1 cellular context compared by ENCODE assay signal in genomic region chr1:43389326-43390313, GRCh38.
TF ChIP-seq lines count a peak whose summit lies in the region.

Gene MED8, minus strand, starts transcription at chr1:43389800. Its CDS starts 36 bp downstream, at chr1:43389764.
Gene SZT2, plus strand, starts transcription at chr1:43389899. Its CDS starts 70 bp downstream, at chr1:43389969.

TF ChIP-seq in HepG2, 621 proteins besides CTCF, POLR2A, EP300 and RAD21 (continued from another document and continues in another):
- TF ChIP-seq SP140L (CRISPR knock-in tag; IDR thresholded peaks at IDR 0.05; ENCODE audit: borderline replicate concordance) (no peak), NFIB (CRISPR knock-in tag; IDR thresholded peaks at IDR 0.05; ENCODE audit: borderline replicate concordance) (no peak), HDAC6 (IDR thresholded peaks at IDR 0.05; ENCODE audit: low read depth, low read length) (no peak), ZNF607 (CRISPR knock-in tag; IDR thresholded peaks at IDR 0.05; ENCODE audit: borderline replicate concordance) (no peak), CSRNP1 (CRISPR knock-in tag; IDR thresholded peaks at IDR 0.05) (peak; percentile 93), THRA (CRISPR knock-in tag; IDR thresholded peaks at IDR 0.05; ENCODE audit: borderline replicate concordance) (no peak), PAX8 (CRISPR knock-in tag; IDR thresholded peaks at IDR 0.05; ENCODE audit: borderline replicate concordance) (no peak), RNF2 (conservative IDR thresholded peaks at IDR 0.05; ENCODE audit: low read depth) (no peak), MYPOP (CRISPR knock-in tag; IDR thresholded peaks at IDR 0.05) (peak; percentile 74), NR3C1 (CRISPR knock-in tag; IDR thresholded peaks at IDR 0.05) (no peak), ZNF10 (CRISPR knock-in tag; IDR thresholded peaks at IDR 0.05; ENCODE audit: borderline replicate concordance, low read depth) (no peak), RFXANK (CRISPR knock-in tag; IDR thresholded peaks at IDR 0.05) (peak; percentile 41; the same call in 1 of the 2 replicates), ZNF354B (CRISPR knock-in tag; IDR thresholded peaks at IDR 0.05) (no peak), ATF6 (CRISPR knock-in tag; conservative IDR thresholded peaks at IDR 0.05) (no peak; the same call in 1 of the 2 replicates), SRSF4 (IDR thresholded peaks at IDR 0.05; ENCODE audit: low read depth, low read length, poor library complexity, severe bottlenecking) (no peak), ZNF550 (CRISPR knock-in tag; IDR thresholded peaks at IDR 0.05; ENCODE audit: borderline replicate concordance) (no peak), PRDM10 (CRISPR knock-in tag; IDR thresholded peaks at IDR 0.05; ENCODE audit: low read depth) (no peak), ZNF235 (CRISPR knock-in tag; IDR thresholded peaks at IDR 0.05; ENCODE audit: borderline replicate concordance) (peak; percentile 81; the same call in 1 of the 2 replicates), ZFAT (CRISPR knock-in tag; conservative IDR thresholded peaks at IDR 0.05) (no peak), LRRFIP1 (CRISPR knock-in tag; conservative IDR thresholded peaks at IDR 0.05) (no peak), PHF5A (CRISPR knock-in tag; IDR thresholded peaks at IDR 0.05; ENCODE audit: low read depth, unreplicated experiment) (peak; percentile 35), ZNF256 (CRISPR knock-in tag; conservative IDR thresholded peaks at IDR 0.05) (no peak), SMARCE1 (IDR thresholded peaks at IDR 0.05; ENCODE audit: borderline replicate concordance) (no peak), HNRNPLL (IDR thresholded peaks at IDR 0.05; ENCODE audit: low read depth, low read length, poor library complexity, severe bottlenecking) (peak; percentile 64), ZFP82 (CRISPR knock-in tag; IDR thresholded peaks at IDR 0.05; ENCODE audit: borderline replicate concordance) (no peak), ZNF296 (CRISPR knock-in tag; conservative IDR thresholded peaks at IDR 0.05) (no peak), ZNF776 (CRISPR knock-in tag; IDR thresholded peaks at IDR 0.05) (no peak; the same call in 1 of the 2 replicates), IKZF4 (CRISPR knock-in tag; IDR thresholded peaks at IDR 0.05; ENCODE audit: borderline replicate concordance, low read depth, not compliant biosample characterization) (peak; percentile 47), ZSCAN12 (CRISPR knock-in tag; IDR thresholded peaks at IDR 0.05) (no peak), MIER2 (CRISPR knock-in tag; IDR thresholded peaks at IDR 0.05) (no peak; the same call in 1 of the 2 replicates), ZNF749 (CRISPR knock-in tag; IDR thresholded peaks at IDR 0.05; ENCODE audit: borderline replicate concordance) (peak; percentile 69), KLF6 (CRISPR knock-in tag; IDR thresholded peaks at IDR 0.05) (no peak; the same call in 1 of the 2 replicates), SUZ12 (IDR thresholded peaks at IDR 0.05; ENCODE audit: low read depth, low read length) (no peak), ZNF589 (CRISPR knock-in tag; conservative IDR thresholded peaks at IDR 0.05) (0 out of 2 replicates have a peak, but pooled peaks have one; percentile 43), MEIS2 (CRISPR knock-in tag; IDR thresholded peaks at IDR 0.05) (no peak), MNT (IDR thresholded peaks at IDR 0.05) (0 out of 2 replicates have a peak, but pooled peaks have one; percentile 10), SOX6 (IDR thresholded peaks at IDR 0.05) (no peak), SOX6 (CRISPR knock-in tag; IDR thresholded peaks at IDR 0.05) (peak; percentile 58), ZNF333 (CRISPR knock-in tag; IDR thresholded peaks at IDR 0.05; ENCODE audit: borderline replicate concordance) (no peak), MAFG (CRISPR knock-in tag; IDR thresholded peaks at IDR 0.05) (no peak), TBX3 (IDR thresholded peaks at IDR 0.05; ENCODE audit: borderline replicate concordance) (no peak), ZBTB8A (CRISPR knock-in tag; IDR thresholded peaks at IDR 0.05; ENCODE audit: borderline replicate concordance, low read depth) (no peak; the same call in 1 of the 2 replicates)
- TF ChIP-seq, protein P1, sequence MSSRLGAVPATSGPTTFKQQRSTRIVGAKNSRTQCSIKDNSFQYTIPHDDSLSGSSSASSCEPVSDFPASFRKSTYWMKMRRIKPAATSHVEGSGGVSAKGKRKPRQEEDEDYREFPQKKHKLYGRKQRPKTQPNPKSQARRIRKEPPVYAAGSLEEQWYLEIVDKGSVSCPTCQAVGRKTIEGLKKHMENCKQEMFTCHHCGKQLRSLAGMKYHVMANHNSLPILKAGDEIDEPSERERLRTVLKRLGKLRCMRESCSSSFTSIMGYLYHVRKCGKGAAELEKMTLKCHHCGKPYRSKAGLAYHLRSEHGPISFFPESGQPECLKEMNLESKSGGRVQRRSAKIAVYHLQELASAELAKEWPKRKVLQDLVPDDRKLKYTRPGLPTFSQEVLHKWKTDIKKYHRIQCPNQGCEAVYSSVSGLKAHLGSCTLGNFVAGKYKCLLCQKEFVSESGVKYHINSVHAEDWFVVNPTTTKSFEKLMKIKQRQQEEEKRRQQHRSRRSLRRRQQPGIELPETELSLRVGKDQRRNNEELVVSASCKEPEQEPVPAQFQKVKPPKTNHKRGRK (CRISPR knock-in tag; IDR thresholded peaks at IDR 0.05), result no peak
- TF ChIP-seq, protein P2, sequence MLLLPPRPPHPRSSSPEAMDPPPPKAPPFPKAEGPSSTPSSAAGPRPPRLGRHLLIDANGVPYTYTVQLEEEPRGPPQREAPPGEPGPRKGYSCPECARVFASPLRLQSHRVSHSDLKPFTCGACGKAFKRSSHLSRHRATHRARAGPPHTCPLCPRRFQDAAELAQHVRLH (CRISPR knock-in tag; IDR thresholded peaks at IDR 0.05; ENCODE audit: borderline replicate concordance, low read depth), result peak; percentile 82; the same call in 1 of the 2 replicates
- TF ChIP-seq, protein P3, sequence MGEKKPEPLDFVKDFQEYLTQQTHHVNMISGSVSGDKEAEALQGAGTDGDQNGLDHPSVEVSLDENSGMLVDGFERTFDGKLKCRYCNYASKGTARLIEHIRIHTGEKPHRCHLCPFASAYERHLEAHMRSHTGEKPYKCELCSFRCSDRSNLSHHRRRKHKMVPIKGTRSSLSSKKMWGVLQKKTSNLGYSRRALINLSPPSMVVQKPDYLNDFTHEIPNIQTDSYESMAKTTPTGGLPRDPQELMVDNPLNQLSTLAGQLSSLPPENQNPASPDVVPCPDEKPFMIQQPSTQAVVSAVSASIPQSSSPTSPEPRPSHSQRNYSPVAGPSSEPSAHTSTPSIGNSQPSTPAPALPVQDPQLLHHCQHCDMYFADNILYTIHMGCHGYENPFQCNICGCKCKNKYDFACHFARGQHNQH (CRISPR knock-in tag; IDR thresholded peaks at IDR 0.05), result peak; percentile 77; the same call in 1 of the 2 replicates
- TF ChIP-seq, protein P4, sequence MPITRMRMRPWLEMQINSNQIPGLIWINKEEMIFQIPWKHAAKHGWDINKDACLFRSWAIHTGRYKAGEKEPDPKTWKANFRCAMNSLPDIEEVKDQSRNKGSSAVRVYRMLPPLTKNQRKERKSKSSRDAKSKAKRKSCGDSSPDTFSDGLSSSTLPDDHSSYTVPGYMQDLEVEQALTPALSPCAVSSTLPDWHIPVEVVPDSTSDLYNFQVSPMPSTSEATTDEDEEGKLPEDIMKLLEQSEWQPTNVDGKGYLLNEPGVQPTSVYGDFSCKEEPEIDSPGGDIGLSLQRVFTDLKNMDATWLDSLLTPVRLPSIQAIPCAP (CRISPR knock-in tag; IDR thresholded peaks at IDR 0.05; ENCODE audit: low read depth), result 0 out of 2 replicates have a peak, but pooled peaks have one; percentile 49
